In the genomic region with DNA sequence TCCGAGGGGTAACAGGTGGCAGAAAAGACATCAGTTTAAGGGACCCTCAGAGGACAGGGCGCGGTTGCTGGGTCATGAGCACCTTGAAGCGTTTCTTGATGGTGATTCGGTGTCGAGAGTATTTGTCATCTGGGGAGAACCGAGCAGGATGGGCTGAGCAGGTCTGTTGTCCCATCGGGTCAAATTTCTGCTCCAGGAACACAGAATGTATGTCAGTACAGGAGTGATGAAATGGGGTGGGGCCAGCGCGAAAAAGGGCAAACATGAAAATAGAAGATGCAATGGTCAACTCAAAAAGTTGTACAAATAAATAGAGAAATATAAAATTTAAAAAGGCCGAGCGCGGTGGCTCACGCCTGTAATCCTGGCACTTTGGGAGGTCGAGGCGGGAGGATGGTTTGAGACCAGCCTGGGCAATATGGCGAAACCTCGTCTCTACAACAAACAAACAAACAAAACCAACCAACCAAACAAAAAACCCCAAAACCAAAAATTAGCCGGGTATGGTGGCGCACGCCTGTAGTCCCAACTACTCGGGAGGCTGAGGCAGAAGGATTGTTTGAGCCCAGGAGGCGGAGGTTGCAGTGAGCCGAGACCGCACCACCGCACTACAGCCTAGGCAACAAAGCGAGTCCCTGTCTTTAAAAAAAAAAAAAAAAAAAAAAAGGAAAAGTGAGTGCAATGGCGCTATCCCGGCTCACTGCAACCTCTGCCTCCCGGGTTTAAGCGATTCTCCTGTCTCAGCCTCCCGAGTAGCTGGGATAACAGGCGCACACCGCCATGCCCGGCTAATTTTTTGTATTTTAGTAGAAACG, we compare ENCODE assay signal across 9 cellular contexts. TPM values are rescaled to one million over a fixed set of nuclear protein-coding genes. Genes with fewer than 3 reads are reported as not detected.
DNase-seq lines count a peak whose midpoint lies in the region; ATAC-seq and TF ChIP-seq lines count a peak whose summit lies in the region.
"Had no signal": no experiment of that assay in that cellular context is flagged by ENCODE, and none has a peak within 500 bp of the region (broad histone marks: within the 10 kb centered on the region; RNA-seq: fewer than 3 reads in every experiment).

No MANE protein-coding gene starts in this region.

- TF ChIP-seq CTCF in liver (IDR thresholded peaks at IDR 0.05; ENCODE audit: low read depth, low read length, missing input control) = no peak
- TF ChIP-seq CTCF in tibial nerve (IDR thresholded peaks at IDR 0.05) = no peak

- H3K4me3 ChIP-seq in liver (ENCODE audit: low read depth in 1 of 3, low read length in 3 of 3) = peak overlapping the region; percentile 71 to 93 (median 93)
- H3K4me3 ChIP-seq in tibial nerve = peak overlapping the region; percentile 61 to 87 (median 74)

- intact Hi-C loops in activated T-helper 1 cell treated with anti-CD3 and anti-CD28 coated beads, Interleukin-12 subunit alpha, Interleukin-12 subunit beta, Interleukin-2, Interleukin-4 antibody, amounts not matched to agents 30 ng/mL and 10 ng/mL and 1 ng/mL, durations not matched to agents 14 hours and 24 hours and 36 hours (cut with micrococcal nuclease) = loop anchor here (2.0 kb wide), 3 partner anchors 117 to 579 kb away; a partner anchor contains a TSS

- TF ChIP-seq EP300 in tibial nerve (IDR thresholded peaks at IDR 0.05) = no peak

- H3K27ac Mint-ChIP-seq in activated naive CD8-positive, alpha-beta T cell = peak overlapping the region; percentile 94
- no peak overlapping the region for H3K27ac Mint-ChIP-seq in activated naive CD8-positive, alpha-beta T cell treated with anti-CD3 and anti-CD28 coated beads, Interleukin-2, amount 50 U/mL, for 24 hours
- H3K27ac Mint-ChIP-seq in activated T-helper 1 cell treated with anti-CD3 and anti-CD28 coated beads, Interleukin-12 subunit alpha, Interleukin-12 subunit beta, Interleukin-2, Interleukin-4 antibody, amounts not matched to agents 30 ng/mL and 10 ng/mL and 1 ng/mL, durations not matched to agents 14 hours and 24 hours and 36 hours = peak overlapping the region; percentile 88

- DNase-seq in activated naive CD8-positive, alpha-beta T cell treated with anti-CD3 and anti-CD28 coated beads, Interleukin-2, amount 50 U/mL, for 24 hours = no peak
- DNase-seq in activated T-helper 1 cell treated with anti-CD3 and anti-CD28 coated beads, Interleukin-12 subunit alpha, Interleukin-12 subunit beta, Interleukin-2, Interleukin-4 antibody, amounts not matched to agents 30 ng/mL and 10 ng/mL and 1 ng/mL, durations not matched to agents 14 hours and 24 hours and 36 hours (ENCODE audit: low spot score) = no peak
- DNase-seq in tibial nerve (ENCODE audit: low spot score in 2 of 2) = no peak
- no peak for DNase-seq in NCI-H748 treated with DMSO at 0.1 percent for 48 hours (lab: John Stamatoyannopoulos, UW)

- H3K27me3 ChIP-seq in liver (ENCODE audit: control insufficient read depth in 4 of 4, insufficient read depth in 4 of 4, low read length in 3 of 4) = peaks cover 0 to 2% (median 0%) of the 10 kb centered on the region in 4 donors
- no peaks in the 10 kb centered on the region for H3K27me3 ChIP-seq in tibial nerve

- ATAC-seq in activated naive CD8-positive, alpha-beta T cell treated with anti-CD3 and anti-CD28 coated beads, Interleukin-2, amount 50 U/mL, for 24 hours = no peak
- ATAC-seq in HG03135 (IDR thresholded peaks at IDR 0.05; ENCODE audit: unreplicated experiment) = no peak
- ATAC-seq in GM18502 (IDR thresholded peaks at IDR 0.05; ENCODE audit: poor library complexity, unreplicated experiment) = no peak

- 52% methylated on average over 36 of the region's 36 CpGs for WGBS in liver
- WGBS in tibial nerve, 2 donors = 55 to 56% methylated on average over 36 of the region's 36 CpGs

- no peaks in the 10 kb centered on the region for H3K9me3 Mint-ChIP-seq in activated naive CD8-positive, alpha-beta T cell (ENCODE audit: low read depth)
- no peaks in the 10 kb centered on the region for H3K9me3 Mint-ChIP-seq in activated naive CD8-positive, alpha-beta T cell treated with anti-CD3 and anti-CD28 coated beads, Interleukin-2, amount 50 U/mL, for 24 hours
- H3K9me3 Mint-ChIP-seq in activated T-helper 1 cell treated with anti-CD3 and anti-CD28 coated beads, Interleukin-12 subunit alpha, Interleukin-12 subunit beta, Interleukin-2, Interleukin-4 antibody, amounts not matched to agents 30 ng/mL and 10 ng/mL and 1 ng/mL, durations not matched to agents 14 hours and 24 hours and 36 hours = no peaks in the 10 kb centered on the region

- no peaks in the 10 kb centered on the region for H3K27me3 Mint-ChIP-seq in activated naive CD8-positive, alpha-beta T cell
- no peaks in the 10 kb centered on the region for H3K27me3 Mint-ChIP-seq in activated naive CD8-positive, alpha-beta T cell treated with anti-CD3 and anti-CD28 coated beads, Interleukin-2, amount 50 U/mL, for 24 hours
- H3K27me3 Mint-ChIP-seq in activated T-helper 1 cell treated with anti-CD3 and anti-CD28 coated beads, Interleukin-12 subunit alpha, Interleukin-12 subunit beta, Interleukin-2, Interleukin-4 antibody, amounts not matched to agents 30 ng/mL and 10 ng/mL and 1 ng/mL, durations not matched to agents 14 hours and 24 hours and 36 hours (ENCODE audit: insufficient read depth) = no peaks in the 10 kb centered on the region

- H3K27ac ChIP-seq in liver (ENCODE audit: low read depth in 1 of 2, low read length in 2 of 2) (peak overlapping the region; percentile 80 to 82), tibial nerve (peak overlapping the region; percentile 66 to 94 (median 90))

- peaks cover 29% of the 10 kb centered on the region for H3K4me1 Mint-ChIP-seq in activated naive CD8-positive, alpha-beta T cell (ENCODE audit: low read depth)
- peaks cover 32% of the 10 kb centered on the region for H3K4me1 Mint-ChIP-seq in activated naive CD8-positive, alpha-beta T cell treated with anti-CD3 and anti-CD28 coated beads, Interleukin-2, amount 50 U/mL, for 24 hours
- H3K4me1 Mint-ChIP-seq in activated T-helper 1 cell treated with anti-CD3 and anti-CD28 coated beads, Interleukin-12 subunit alpha, Interleukin-12 subunit beta, Interleukin-2, Interleukin-4 antibody, amounts not matched to agents 30 ng/mL and 10 ng/mL and 1 ng/mL, durations not matched to agents 14 hours and 24 hours and 36 hours (ENCODE audit: low read depth) = peaks cover 28% of the 10 kb centered on the region

- H3K4me1 ChIP-seq in liver (ENCODE audit: control insufficient read depth in 4 of 4, insufficient read depth in 4 of 4, low read length in 3 of 4) = peaks cover 0 to 8% (median 7%) of the 10 kb centered on the region in 4 donors
- H3K4me1 ChIP-seq in tibial nerve = peaks cover 0 to 30% (median 9%) of the 10 kb centered on the region in 4 donors

- TF ChIP-seq POLR2A in tibial nerve (IDR thresholded peaks at IDR 0.05) = no peak

- H3K36me3 ChIP-seq in liver (ENCODE audit: control insufficient read depth in 4 of 4, insufficient read depth in 3 of 4, low read depth in 1 of 4, low read length in 3 of 4) (peaks cover 0 to 6% (median 1%) of the 10 kb centered on the region in 4 donors), tibial nerve (peaks cover 0 to 22% (median 0%) of the 10 kb centered on the region in 3 donors)

- TF ChIP-seq RAD21 in liver (IDR thresholded peaks at IDR 0.05) = no peak

- H3K9me3 ChIP-seq in liver (ENCODE audit: control insufficient read depth in 4 of 4, low read length in 3 of 4) = no peaks in the 10 kb centered on the region
- no peaks in the 10 kb centered on the region for H3K9me3 ChIP-seq in tibial nerve

- peaks cover 9% of the 10 kb centered on the region for H3K36me3 Mint-ChIP-seq in activated naive CD8-positive, alpha-beta T cell
- peaks cover 26% of the 10 kb centered on the region for H3K36me3 Mint-ChIP-seq in activated naive CD8-positive, alpha-beta T cell treated with anti-CD3 and anti-CD28 coated beads, Interleukin-2, amount 50 U/mL, for 24 hours (ENCODE audit: low read depth)
- H3K36me3 Mint-ChIP-seq in activated T-helper 1 cell treated with anti-CD3 and anti-CD28 coated beads, Interleukin-12 subunit alpha, Interleukin-12 subunit beta, Interleukin-2, Interleukin-4 antibody, amounts not matched to agents 30 ng/mL and 10 ng/mL and 1 ng/mL, durations not matched to agents 14 hours and 24 hours and 36 hours (ENCODE audit: low read depth) = peaks cover 26% of the 10 kb centered on the region

- H3K4me3 Mint-ChIP-seq in activated naive CD8-positive, alpha-beta T cell = no peak overlapping the region
- H3K4me3 Mint-ChIP-seq in activated naive CD8-positive, alpha-beta T cell treated with anti-CD3 and anti-CD28 coated beads, Interleukin-2, amount 50 U/mL, for 24 hours = no peak overlapping the region
- no peak overlapping the region for H3K4me3 Mint-ChIP-seq in activated T-helper 1 cell treated with anti-CD3 and anti-CD28 coated beads, Interleukin-12 subunit alpha, Interleukin-12 subunit beta, Interleukin-2, Interleukin-4 antibody, amounts not matched to agents 30 ng/mL and 10 ng/mL and 1 ng/mL, durations not matched to agents 14 hours and 24 hours and 36 hours

- peak overlapping the region; percentile 7 to 88 for H3K9ac ChIP-seq in liver (ENCODE audit: low read depth in 1 of 2, low read length in 2 of 2)

TF ChIP-seq in liver, 16 proteins besides CTCF, POLR2A, EP300 and RAD21 (continues in another document):
- TF ChIP-seq TAF1 (conservative IDR thresholded peaks at IDR 0.05) = no peak
- TF ChIP-seq FOXA2 (IDR thresholded peaks at IDR 0.05) = no peak
- no peak for TF ChIP-seq NR2F2 (IDR thresholded peaks at IDR 0.05)
- TF ChIP-seq, protein P1, sequence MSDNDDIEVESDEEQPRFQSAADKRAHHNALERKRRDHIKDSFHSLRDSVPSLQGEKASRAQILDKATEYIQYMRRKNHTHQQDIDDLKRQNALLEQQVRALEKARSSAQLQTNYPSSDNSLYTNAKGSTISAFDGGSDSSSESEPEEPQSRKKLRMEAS (IDR thresholded peaks at IDR 0.05) = no peak

RNA-seq across cellular contexts. Expression of a gene that starts 0.8 kb away (rescaled TPM):
- 257 and 267 TPM in 2 replicates for total RNA-seq in activated T-helper 1 cell treated with anti-CD3 and anti-CD28 coated beads, Interleukin-12 subunit alpha, Interleukin-12 subunit beta, Interleukin-2, Interleukin-4 antibody, amounts not matched to agents 30 ng/mL and 10 ng/mL and 1 ng/mL, durations not matched to agents 14 hours and 24 hours and 36 hours
- total RNA-seq in liver (100 to 1,000 TPM; 104 to 105 TPM), tibial nerve (100 to 1,000 TPM in 1 of 4 donors, 10 to 100 TPM in 3; 75.4 to 133 (median 87.7) TPM)
- polyA plus RNA-seq in liver = 100 to 1,000 TPM; 145 to 223 TPM

RNA-seq across cellular contexts. Expression of a gene that starts 1.0 kb away (rescaled TPM):
- not detected in 2 replicates for total RNA-seq in activated T-helper 1 cell treated with anti-CD3 and anti-CD28 coated beads, Interleukin-12 subunit alpha, Interleukin-12 subunit beta, Interleukin-2, Interleukin-4 antibody, amounts not matched to agents 30 ng/mL and 10 ng/mL and 1 ng/mL, durations not matched to agents 14 hours and 24 hours and 36 hours
- total RNA-seq in liver = not detected
- polyA plus RNA-seq in liver = not detected
- not detected for total RNA-seq in tibial nerve
- total RNA-seq: myocyte had no signal

RNA-seq across cellular contexts. Expression of a gene that starts 4.5 kb away (rescaled TPM):
- 33.2 and 36.4 TPM in 2 replicates for total RNA-seq in activated T-helper 1 cell treated with anti-CD3 and anti-CD28 coated beads, Interleukin-12 subunit alpha, Interleukin-12 subunit beta, Interleukin-2, Interleukin-4 antibody, amounts not matched to agents 30 ng/mL and 10 ng/mL and 1 ng/mL, durations not matched to agents 14 hours and 24 hours and 36 hours
- total RNA-seq in liver (10 to 100 TPM; 11.8 to 17.8 TPM), tibial nerve (10 to 100 TPM; 26.9 to 36.9 (median 32.6) TPM)
- polyA plus RNA-seq in liver = 1 to 10 TPM; 1.9 to 2.4 TPM

RNA-seq across cellular contexts. Expression of a gene that starts 24.9 kb away (rescaled TPM):
- total RNA-seq in activated T-helper 1 cell treated with anti-CD3 and anti-CD28 coated beads, Interleukin-12 subunit alpha, Interleukin-12 subunit beta, Interleukin-2, Interleukin-4 antibody, amounts not matched to agents 30 ng/mL and 10 ng/mL and 1 ng/mL, durations not matched to agents 14 hours and 24 hours and 36 hours = 78.0 and 80.8 TPM in 2 replicates
- total RNA-seq in liver (1 to 10 TPM; 1.1 to 1.7 TPM), tibial nerve (10 to 100 TPM; 14.0 to 38.8 (median 31.9) TPM)
- 1 to 10 TPM; 2.0 to 2.4 TPM for polyA plus RNA-seq in liver
